In genomic region chr9:105881654-105882349, GRCh38 we compare ENCODE assay signal across 8 cellular contexts.
DNase-seq lines count a peak whose midpoint lies in the region; ATAC-seq, FAIRE-seq and TF ChIP-seq lines count a peak whose summit lies in the region.

No MANE protein-coding gene starts in this region.

- DNase-seq in GM04503 (ENCODE audit: low read depth) (peak; percentile 2), H54 (ENCODE audit: insufficient read length, low spot score) (peak; percentile 50), NB4 (ENCODE audit: low read depth) (peak; percentile 78), SW480 (ENCODE audit: low spot score) (peak; percentile 64), amniotic epithelial cell (ENCODE audit: low read depth) (peak; percentile 41), hippocampal formation (lab: John Stamatoyannopoulos, UW) (peak; percentile 60 to 69)
- DNase-seq in stimulated activated CD4-positive, alpha-beta T cell treated with anti-CD3 and anti-CD28 coated beads, Interleukin-12 subunit alpha, Interleukin-12 subunit beta, amount 100 ng/mL, for 24 hours (ENCODE audit: low read depth in 2 of 2) = peak; percentile 33 to 61

- ATAC-seq in HG02981 (IDR thresholded peaks at IDR 0.05; ENCODE audit: unreplicated experiment) = no peak

- peak; percentile 77 for FAIRE-seq in H54 (lab: Jason Lieb, UNC)

- peak; percentile 94 for TF ChIP-seq CTCF in NB4 (IDR thresholded peaks at IDR 0.05; ENCODE audit: low read depth, low read length)

- TF ChIP-seq POLR2A in H54 (IDR thresholded peaks at IDR 0.05; ENCODE audit: low read depth, low read length) (no peak), NB4 (IDR thresholded peaks at IDR 0.05; ENCODE audit: extremely low read depth, insufficient read length) (no peak)

- no peak overlapping the region for H3K4me3 ChIP-seq in NB4 (ENCODE audit: low read depth, low read length)

Comparison
In these comparisons a context has a peak if more than half of its experiments do, and no peak if none do; other contexts are left out.
1. DNase-seq: peak in every context shown above with its lines; median percentile 78 in NB4; 64 in hippocampal formation; 64 in SW480; 50 in H54; 47 in stimulated activated CD4-positive, alpha-beta T cell treated with anti-CD3 and anti-CD28 coated beads, Interleukin-12 subunit alpha, Interleukin-12 subunit beta, amount 100 ng/mL, for 24 hours; 41 in amniotic epithelial cell; 2 in GM04503.